Comparison of ENCODE assay signal across 18 cellular contexts in the genomic region with DNA sequence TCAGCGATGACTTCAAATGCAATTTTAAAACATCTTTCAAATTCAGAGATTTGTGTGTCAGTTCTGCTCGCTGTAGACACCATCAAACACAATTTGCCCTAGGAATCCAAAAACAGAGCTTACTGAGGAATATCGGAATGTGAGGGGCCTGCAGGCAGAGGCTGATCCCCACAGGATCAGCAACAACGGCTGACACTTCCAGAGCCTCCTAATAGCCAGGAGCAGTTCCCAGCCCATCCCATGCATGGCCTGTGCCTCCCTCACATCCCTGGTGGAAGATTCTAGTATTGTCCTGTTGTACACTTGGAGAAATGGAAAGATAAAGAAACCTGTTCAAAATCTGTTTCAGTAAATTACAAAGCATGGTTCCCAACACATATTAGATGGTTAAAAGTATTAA.
"Had no signal": no experiment of that assay in that cellular context is flagged by ENCODE, and none has a peak within 500 bp of the region (broad histone marks: within the 10 kb centered on the region; RNA-seq: fewer than 3 reads in every experiment).

No MANE protein-coding gene starts in this region.

- H3K4me1 ChIP-seq: SJSA1 had no signal

- H3K36me3 ChIP-seq: SJSA1 had no signal

- DNase-seq: KBM-7, MV-4-11, NCI-H1048, NCI-H1417, NCI-H1436 treated with DMSO at 0.1 percent for 48 hours, NCI-H1694, NCI-H187 treated with DMSO at 0.1 percent for 48 hours, NCI-H2029 treated with DMSO at 0.1 percent for 48 hours, NCI-H2171, NCI-H226, NCI-H510A, NCI-H524 treated with DMSO at 0.1 percent for 48 hours, NCI-H69, NCI-H774, RPMI8226, SIG-M5 had no signal

- H3K9me3 ChIP-seq: SJSA1 had no signal

- H3K27me3 ChIP-seq: SJSA1 had no signal

- H3K4me3 ChIP-seq: SJSA1, SK-N-MC had no signal

- H3K27ac ChIP-seq: SJSA1, SK-N-MC had no signal
